ENCODE assay signal across 31 cellular contexts in the genomic region with DNA sequence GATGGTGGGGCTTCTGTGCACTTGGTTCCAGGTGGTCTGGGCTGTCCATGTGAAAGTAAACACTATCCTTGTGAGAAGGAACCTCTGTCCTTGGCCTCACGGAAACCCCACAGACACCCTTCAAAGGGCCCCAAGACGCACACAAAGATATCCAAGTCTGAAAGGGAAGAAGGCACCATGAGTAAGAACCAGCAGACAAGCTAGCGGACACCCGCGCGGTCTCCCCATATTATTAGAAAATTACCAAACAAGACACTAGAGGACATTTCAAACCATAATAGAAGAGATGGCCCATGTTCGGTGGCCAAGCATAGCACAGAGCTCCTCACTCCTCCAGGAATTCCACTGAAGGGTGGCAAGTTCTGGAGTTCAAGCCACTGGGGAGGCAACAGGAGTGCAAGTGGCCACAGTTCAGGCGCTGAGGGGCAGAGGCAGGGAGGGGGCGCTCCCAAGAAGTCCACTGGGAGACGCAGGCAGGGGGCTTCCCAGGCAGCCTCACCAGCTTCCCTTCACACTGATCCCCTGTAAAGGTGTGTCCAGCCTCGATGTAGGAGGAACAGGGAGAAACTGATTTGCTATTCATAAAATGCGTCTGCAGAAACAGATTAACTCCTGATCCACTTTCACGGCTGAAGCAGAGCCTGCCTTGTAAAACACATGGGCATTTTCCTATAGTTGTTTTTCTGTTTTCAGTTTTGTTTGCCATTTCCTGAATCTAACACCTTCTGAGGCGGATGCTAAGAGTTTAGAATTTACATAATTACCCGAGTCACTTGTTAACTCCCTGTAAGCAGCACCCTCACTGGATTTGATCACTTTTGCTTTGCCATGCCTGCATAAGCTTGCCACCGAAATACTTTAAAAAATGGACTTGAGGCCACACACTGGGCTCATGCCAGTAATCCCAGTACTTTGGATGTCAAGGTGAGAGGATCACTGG. TPM values are rescaled to one million over a fixed set of nuclear protein-coding genes. Genes with fewer than 3 reads are reported as not detected.
DNase-seq lines count a peak whose midpoint lies in the region; ATAC-seq, FAIRE-seq and TF ChIP-seq lines count a peak whose summit lies in the region.
"Had no signal": no experiment of that assay in that cellular context is flagged by ENCODE, and none has a peak within 500 bp of the region (broad histone marks: within the 10 kb centered on the region; RNA-seq: fewer than 3 reads in every experiment).

No MANE protein-coding gene starts in this region.

- ATAC-seq in CD8-positive, alpha-beta T cell: no peak
- ATAC-seq: esophagus mucosa, SK-N-SH treated with all-trans-retinoic acid at 6 μM for 48 hours had no signal

- no peaks in the 10 kb centered on the region for H3K27me3 ChIP-seq in bronchial epithelial cell (ENCODE audit: control insufficient read depth, insufficient read depth, low read length)
- H3K27me3 ChIP-seq in spleen (replicated peaks in 1 of 7): no peaks in the 10 kb centered on the region
- H3K27me3 ChIP-seq in CD8-positive, alpha-beta T cell (ENCODE audit: insufficient read depth, low read length): no peaks in the 10 kb centered on the region
- H3K27me3 ChIP-seq: transverse colon had no signal

- FAIRE-seq in GM18507 (lab: Jason Lieb, UNC): peak; percentile 82
- peak; percentile 52 for FAIRE-seq in bronchial epithelial cell (lab: Jason Lieb, UNC)
- FAIRE-seq: astrocyte, keratinocyte had no signal

- intact Hi-C loops in spleen (cut with DNase I; ENCODE audit: low total_unique reads): no loop called here
- intact Hi-C loops in CD8-positive, alpha-beta T cell (cut with DNase I, micrococcal nuclease): no loop called here

- no peak for TF ChIP-seq POLR2A in spleen (IDR thresholded peaks at IDR 0.05)

- H3K36me3 Mint-ChIP-seq in IgD-negative memory B cell (peaks cover 3% of the 10 kb centered on the region), glutamatergic neuron (ENCODE audit: unreplicated experiment) (no peaks in the 10 kb centered on the region)
- no peaks in the 10 kb centered on the region for H3K36me3 Mint-ChIP-seq in CD8-positive, alpha-beta T cell
- H3K36me3 Mint-ChIP-seq: naive B cell had no signal

- no peaks in the 10 kb centered on the region for H3K9me3 ChIP-seq in spleen
- no peaks in the 10 kb centered on the region for H3K9me3 ChIP-seq in CD8-positive, alpha-beta T cell (ENCODE audit: low read length)
- H3K9me3 ChIP-seq: transverse colon had no signal

- H3K27ac ChIP-seq in spleen: peak overlapping the region in 2 of 8 donors; percentile 41 to 64
- H3K27ac ChIP-seq in CD8-positive, alpha-beta T cell (ENCODE audit: low read depth, low read length): no peak overlapping the region
- H3K27ac ChIP-seq: C4-2B, GM23248 had no signal

- H3K27ac Mint-ChIP-seq in IgD-negative memory B cell (peak overlapping the region; percentile 13 to 92 (median 90)), glutamatergic neuron (ENCODE audit: unreplicated experiment) (no peak overlapping the region)
- H3K27ac Mint-ChIP-seq in CD8-positive, alpha-beta T cell: no peak overlapping the region
- H3K27ac Mint-ChIP-seq: endodermal cell; T-helper 1 cell treated with Interleukin-12 subunit alpha and Interleukin-12 subunit beta and Interleukin-4 antibody, amounts not matched to agents 30 μg/mL and 1 μg/mL, for 36 hours had no signal

- H3K4me3 ChIP-seq in bronchial epithelial cell (ENCODE audit: low read depth, low read length) (no peak overlapping the region), spleen (no peak overlapping the region)
- H3K4me3 ChIP-seq in CD8-positive, alpha-beta T cell (ENCODE audit: low read depth, low read length): no peak overlapping the region
- H3K4me3 ChIP-seq: GM23248, transverse colon had no signal

- H3K4me3 Mint-ChIP-seq in IgD-negative memory B cell (peak overlapping the region; percentile 28 to 85 (median 72)), glutamatergic neuron (ENCODE audit: unreplicated experiment) (no peak overlapping the region)
- H3K4me3 Mint-ChIP-seq in CD8-positive, alpha-beta T cell: no peak overlapping the region
- H3K4me3 Mint-ChIP-seq: central memory CD8-positive, alpha-beta T cell; endodermal cell; T-helper 1 cell treated with Interleukin-12 subunit alpha and Interleukin-12 subunit beta and Interleukin-4 antibody, amounts not matched to agents 30 μg/mL and 1 μg/mL, for 36 hours had no signal

- H3K9me3 Mint-ChIP-seq in IgD-negative memory B cell (no peaks in the 10 kb centered on the region), glutamatergic neuron (ENCODE audit: unreplicated experiment) (peaks cover 5% of the 10 kb centered on the region)
- no peaks in the 10 kb centered on the region for H3K9me3 Mint-ChIP-seq in CD8-positive, alpha-beta T cell
- H3K9me3 Mint-ChIP-seq: central memory CD8-positive, alpha-beta T cell; endodermal cell; naive B cell; T-helper 1 cell treated with Interleukin-12 subunit alpha and Interleukin-12 subunit beta and Interleukin-4 antibody, amounts not matched to agents 30 μg/mL and 1 μg/mL, for 36 hours had no signal

- no peaks in the 10 kb centered on the region for H3K27me3 Mint-ChIP-seq in IgD-negative memory B cell
- peaks cover 10% of the 10 kb centered on the region for H3K27me3 Mint-ChIP-seq in glutamatergic neuron (ENCODE audit: unreplicated experiment)
- H3K27me3 Mint-ChIP-seq in CD8-positive, alpha-beta T cell (ENCODE audit: low read depth): no peaks in the 10 kb centered on the region
- H3K27me3 Mint-ChIP-seq: central memory CD8-positive, alpha-beta T cell; naive B cell had no signal

- DNase-seq in GM18507 (ENCODE audit: extremely low spot score, insufficient read length, low read depth): peak; percentile 57
- DNase-seq in bronchial epithelial cell (ENCODE audit: low read depth): no peak
- peak; percentile 27 for DNase-seq in spleen
- no peak for DNase-seq in anterior cingulate cortex (lab: John Stamatoyannopoulos, UW)
- DNase-seq in glutamatergic neuron: no peak
- DNase-seq in CD8-positive, alpha-beta T cell: no peak
- DNase-seq: activated T-cell treated with anti-CD3 and anti-CD28 coated beads, Interleukin-2, amount 50 U/mL, for 48 hours; Calu3; DMS79 treated with DMSO at 0.1 percent for 48 hours; endodermal cell; GM23248; head of caudate nucleus; IMR-90; naive B cell; NCI-H1092; NCI-H187; NCI-H2171 treated with DMSO at 0.1 percent for 48 hours; NCI-H510A treated with DMSO at 0.1 percent for 48 hours; nucleus accumbens; Right ventricle myocardium superior; stimulated activated CD4-positive, alpha-beta T cell treated with anti-CD3 and anti-CD28 coated beads, Interleukin-15, amount 100 ng/mL, for 24 hours; stimulated activated CD4-positive, alpha-beta T cell treated with anti-CD3 and anti-CD28 coated beads, Interleukin-4, amount 100 ng/mL, for 4 hours; transverse colon had no signal

- H3K4me1 Mint-ChIP-seq in IgD-negative memory B cell (peaks cover 9 to 12% (median 11%) of the 10 kb centered on the region in 3 donors), glutamatergic neuron (ENCODE audit: low read depth, unreplicated experiment) (no peaks in the 10 kb centered on the region)
- no peaks in the 10 kb centered on the region for H3K4me1 Mint-ChIP-seq in CD8-positive, alpha-beta T cell (ENCODE audit: low read depth)

- POLR2A ChIA-PET in CD8-positive, alpha-beta T cell (lab: Charles Lee): interaction anchor here (0.8 kb wide), 1 partner anchor 9 kb away, joined by 3 read pairs; no protein-coding TSS in a partner anchor

- WGBS in spleen, 5 donors: 79 to 88% (median 83%) methylated on average over 16 of the region's 16 CpGs

- CTCF ChIA-PET in CD8-positive, alpha-beta T cell (lab: Charles Lee): interaction anchor here (1.5 kb wide), 1 partner anchor 18 kb away, joined by 3 read pairs; no protein-coding TSS in a partner anchor

- H3K36me3 ChIP-seq in bronchial epithelial cell (ENCODE audit: control insufficient read depth, insufficient read depth, low read length): no peaks in the 10 kb centered on the region
- H3K36me3 ChIP-seq in spleen: no peaks in the 10 kb centered on the region
- H3K36me3 ChIP-seq in CD8-positive, alpha-beta T cell (ENCODE audit: insufficient read depth, low read length): no peaks in the 10 kb centered on the region
- H3K36me3 ChIP-seq: transverse colon had no signal

- peaks cover 0 to 3% (median 0%) of the 10 kb centered on the region in 6 donors for H3K4me1 ChIP-seq in spleen
- H3K4me1 ChIP-seq in CD8-positive, alpha-beta T cell (ENCODE audit: insufficient read depth, low read length): no peaks in the 10 kb centered on the region

- TF ChIP-seq CTCF in bronchial epithelial cell (IDR thresholded peaks at IDR 0.05; ENCODE audit: insufficient read depth, low read length, severe bottlenecking) (no peak), spleen (IDR thresholded peaks at IDR 0.05 in 8 of 11, conservative IDR thresholded peaks at IDR 0.05 in 3 of 11) (no peak), glutamatergic neuron (IDR thresholded peaks at IDR 0.05; ENCODE audit: partially characterized antibody, unreplicated experiment) (no peak)
- TF ChIP-seq CTCF in CD8-positive, alpha-beta T cell (IDR thresholded peaks at IDR 0.05): no peak

RNA-seq across cellular contexts. Expression of a gene that starts 9.1 kb away (rescaled TPM):
- polyA plus RNA-seq in IgD-negative memory B cell (7.1 TPM), spleen (1 to 10 TPM; 2.0 to 5.8 (median 2.4) TPM)
- total RNA-seq in bronchial epithelial cell (7.6 and 10.5 TPM in 2 replicates), spleen (10 to 100 TPM; 21.2 to 40.9 (median 24.8) TPM), glutamatergic neuron (ENCODE audit: unreplicated experiment) (1.8 TPM)
- 1 to 10 TPM; 4.4 to 6.9 TPM for total RNA-seq in CD8-positive, alpha-beta T cell

Comparison
In these comparisons a context has a peak if more than half of its experiments do, and no peak if none do; other contexts are left out.
1. DNase-seq: peak in GM18507 (single experiment) and spleen (single experiment); none in bronchial epithelial cell (single experiment), anterior cingulate cortex (0 of 58), glutamatergic neuron (single experiment) and CD8-positive, alpha-beta T cell (0 of 7).
2. H3K27ac Mint-ChIP-seq: peak in IgD-negative memory B cell (3 of 3); none in glutamatergic neuron (single experiment) and CD8-positive, alpha-beta T cell (single experiment).
3. H3K4me3 Mint-ChIP-seq: peak in IgD-negative memory B cell (4 of 4); none in glutamatergic neuron (single experiment) and CD8-positive, alpha-beta T cell (single experiment).